8 cellular contexts compared by ENCODE assay signal in genomic region chr4:184384810-184385557, GRCh38.
DNase-seq lines count a peak whose midpoint lies in the region; ATAC-seq, FAIRE-seq and TF ChIP-seq lines count a peak whose summit lies in the region.
"Had no signal": no experiment of that assay in that cellular context is flagged by ENCODE, and none has a peak within 500 bp of the region (broad histone marks: within the 10 kb centered on the region; RNA-seq: fewer than 3 reads in every experiment).

No MANE protein-coding gene starts in this region.

- peaks cover 5 to 38% (median 5%) of the 10 kb centered on the region in 3 donors for H3K36me3 Mint-ChIP-seq in naive thymus-derived CD8-positive, alpha-beta T cell

- H3K9me3 Mint-ChIP-seq in naive thymus-derived CD8-positive, alpha-beta T cell: no peaks in the 10 kb centered on the region

- no peaks in the 10 kb centered on the region for H3K27me3 Mint-ChIP-seq in naive thymus-derived CD8-positive, alpha-beta T cell

- DNase-seq in amniotic stem cell (lab: John Stamatoyannopoulos, UW): peak; percentile 11
- DNase-seq in naive thymus-derived CD8-positive, alpha-beta T cell: no peak
- DNase-seq in NOMO-1 treated with DMSO at 0.1 percent for 48 hours (lab: John Stamatoyannopoulos, UW; ENCODE audit: unreplicated experiment): no peak
- no peak for DNase-seq in D721Med (ENCODE audit: insufficient read length, low spot score)
- DNase-seq in NCI-H2081 treated with DMSO at 0.1 percent for 48 hours (lab: John Stamatoyannopoulos, UW): no peak

- H3K27ac Mint-ChIP-seq in naive thymus-derived CD8-positive, alpha-beta T cell: peak overlapping the region in 8 of 10 donors; percentile 27 to 88 (median 76)

- H3K4me1 Mint-ChIP-seq in naive thymus-derived CD8-positive, alpha-beta T cell: peaks cover 32 to 79% (median 63%) of the 10 kb centered on the region in 4 donors

- TF ChIP-seq CTCF in D721Med (IDR thresholded peaks at IDR 0.05; ENCODE audit: insufficient read depth, missing control alignments): no peak

- H3K4me3 Mint-ChIP-seq in naive thymus-derived CD8-positive, alpha-beta T cell: peak overlapping the region in 6 of 10 donors; percentile 6 to 52 (median 28)

- ATAC-seq in GM19452 (IDR thresholded peaks at IDR 0.05; ENCODE audit: unreplicated experiment) (peak; percentile 24), HG03066 (IDR thresholded peaks at IDR 0.05; ENCODE audit: low read depth, unreplicated experiment) (peak; percentile 35)
- no peak for ATAC-seq in naive thymus-derived CD8-positive, alpha-beta T cell

- POLR2A ChIA-PET in naive thymus-derived CD8-positive, alpha-beta T cell (lab: Charles Lee): interaction anchor here (1.9 kb wide), 1 partner anchor 32 kb away, joined by 4 read pairs; no protein-coding TSS in a partner anchor

- FAIRE-seq in D721Med (lab: Jason Lieb, UNC): no peak
- FAIRE-seq: TTC549 had no signal

Comparison
In these comparisons a context has a peak if more than half of its experiments do, and no peak if none do; other contexts are left out.
1. ATAC-seq: peak in GM19452 (single experiment) and HG03066 (single experiment); none in naive thymus-derived CD8-positive, alpha-beta T cell (0 of 2).